33 cellular contexts compared by ENCODE assay signal in the genomic region with DNA sequence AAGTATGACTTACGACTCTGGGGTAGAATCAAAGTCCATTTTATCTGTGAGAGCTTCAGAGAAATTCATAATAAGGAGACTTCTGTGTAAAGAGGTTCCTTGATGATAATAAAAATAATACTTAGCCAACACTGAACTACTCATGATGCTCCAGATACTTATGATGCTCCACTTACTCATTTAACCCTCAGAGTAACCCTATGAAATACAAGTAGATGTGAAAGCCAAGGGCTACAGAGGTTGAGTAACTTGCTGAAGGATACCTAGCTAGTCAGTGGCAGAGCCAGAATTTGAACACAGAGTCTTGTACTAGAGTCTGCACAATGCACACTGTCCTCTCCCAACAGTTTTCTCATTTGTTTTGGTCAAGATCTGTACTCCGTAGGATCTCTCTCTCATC.
DNase-seq lines count a peak whose midpoint lies in the region; TF ChIP-seq lines count a peak whose summit lies in the region.
"Had no signal": no experiment of that assay in that cellular context is flagged by ENCODE, and none has a peak within 500 bp of the region (broad histone marks: within the 10 kb centered on the region; RNA-seq: fewer than 3 reads in every experiment).

No MANE protein-coding gene starts in this region.

- no peaks in the 10 kb centered on the region for H3K27me3 ChIP-seq in brain microvascular endothelial cell (replicated peaks)
- H3K27me3 ChIP-seq: MG63, Peyer's patch, right lobe of liver, thyroid gland had no signal

- peak; percentile 44 for DNase-seq in HFFc6
- DNase-seq in brain microvascular endothelial cell: peak; percentile 35
- peak; percentile 15 for DNase-seq in fibroblast of pulmonary artery (ENCODE audit: low read depth)
- DNase-seq in NCI-H510A treated with DMSO at 0.1 percent for 48 hours (lab: John Stamatoyannopoulos, UW): no peak
- DNase-seq in ACHN: no peak
- DNase-seq in NCI-H2227 treated with DMSO at 0.1 percent for 48 hours (lab: John Stamatoyannopoulos, UW): no peak
- no peak for DNase-seq in NCI-H2107 treated with DMSO at 0.1 percent for 48 hours (lab: John Stamatoyannopoulos, UW; ENCODE audit: unreplicated experiment)
- DNase-seq: activated CD4-positive, alpha-beta T cell treated with anti-CD3 and anti-CD28 coated beads for 36 hours; activated CD8-positive, alpha-beta T cell treated with anti-CD3 and anti-CD28 coated beads, Interleukin-2, amount 10 ng/mL, durations not matched to agents 7 days and 5 days; activated naive CD4-positive, alpha-beta T cell treated with anti-CD3 and anti-CD28 coated beads, Interleukin-2, amount 50 U/mL, for 16 hours; amniotic stem cell; Calu3; DMS79 treated with DMSO at 0.1 percent for 48 hours; effector CD8-positive, alpha-beta T cell; MG63; mucosa of descending colon; natural killer cell; NCI-H1105; NCI-H1930; NCI-H526 treated with DMSO at 0.1 percent for 48 hours; nucleus accumbens; Peyer's patch; right lobe of liver; SJCRH30; stimulated activated CD4-positive, alpha-beta T cell treated with anti-CD3 and anti-CD28 coated beads, Interleukin-4, amount 100 ng/mL, for 1 hour; stomach; SW 1271; thyroid gland had no signal

- in situ Hi-C loops in brain microvascular endothelial cell (cut with HindIII; ENCODE audit: low pct_ligation_motif_present, low sequenced_read_pairs) (no loop called here), ACHN (cut with HindIII; ENCODE audit: low pct_ligation_motif_present, low pct_unique_long_range_greater_than_20kb, low sequenced_read_pairs) (no loop called here)

- no peak overlapping the region for H3K4me3 Mint-ChIP-seq in HFFc6
- H3K4me3 Mint-ChIP-seq: activated CD4-positive, alpha-beta T cell treated with anti-CD3 and anti-CD28 coated beads for 36 hours; activated CD8-positive, alpha-beta T cell treated with anti-CD3 and anti-CD28 coated beads, Interleukin-2, amount 10 ng/mL, durations not matched to agents 7 days and 5 days; natural killer cell had no signal

- peaks cover 11% of the 10 kb centered on the region for H3K4me1 Mint-ChIP-seq in HFFc6 (ENCODE audit: low read depth)
- H3K4me1 Mint-ChIP-seq: activated CD4-positive, alpha-beta T cell treated with anti-CD3 and anti-CD28 coated beads for 36 hours; natural killer cell had no signal

- TF ChIP-seq CTCF in HFFc6 (IDR thresholded peaks at IDR 0.05): no peak
- no peak for TF ChIP-seq CTCF in brain microvascular endothelial cell (IDR thresholded peaks at IDR 0.05; ENCODE audit: low read depth, low read length, missing control alignments)
- TF ChIP-seq CTCF in fibroblast of pulmonary artery (IDR thresholded peaks at IDR 0.05; ENCODE audit: low read length, missing control alignments): no peak

- H3K36me3 ChIP-seq in brain microvascular endothelial cell (replicated peaks): no peaks in the 10 kb centered on the region
- H3K36me3 ChIP-seq: gastroesophageal sphincter, MG63, Peyer's patch, prostate gland, right lobe of liver, SJCRH30, stomach, thyroid gland had no signal

- peaks cover 1% of the 10 kb centered on the region; the same call in 1 of the 2 replicates for H3K27me3 Mint-ChIP-seq in HFFc6 (ENCODE audit: insufficient read depth)

- H3K4me3 ChIP-seq in brain microvascular endothelial cell (ENCODE audit: low read depth, low read length) (no peak overlapping the region), fibroblast of pulmonary artery (replicated peaks; ENCODE audit: low read depth, low read length) (no peak overlapping the region)
- H3K4me3 ChIP-seq: coronary artery, gastroesophageal sphincter, hepatocyte, lung, MG63, mucosa of descending colon, Peyer's patch, prostate gland, right lobe of liver, SJCRH30, stomach, thyroid gland had no signal

- no peak overlapping the region for H3K27ac Mint-ChIP-seq in HFFc6
- H3K27ac Mint-ChIP-seq: activated CD4-positive, alpha-beta T cell treated with anti-CD3 and anti-CD28 coated beads for 36 hours; activated CD8-positive, alpha-beta T cell treated with anti-CD3 and anti-CD28 coated beads, Interleukin-2, amount 10 ng/mL, durations not matched to agents 7 days and 5 days; natural killer cell had no signal

- H3K9me3 Mint-ChIP-seq in HFFc6: no peaks in the 10 kb centered on the region
- H3K9me3 Mint-ChIP-seq: natural killer cell had no signal

- H3K36me3 Mint-ChIP-seq in HFFc6 (ENCODE audit: low read depth): peaks cover 4% of the 10 kb centered on the region; the same call in 1 of the 2 replicates
- H3K36me3 Mint-ChIP-seq: natural killer cell had no signal

- H3K27ac ChIP-seq in brain microvascular endothelial cell: no peak overlapping the region
- H3K27ac ChIP-seq: coronary artery, gastroesophageal sphincter, hepatocyte, Peyer's patch, prostate gland, right lobe of liver, SJCRH30, stomach, thyroid gland had no signal

Comparison
In these comparisons a context has a peak if more than half of its experiments do, and no peak if none do; other contexts are left out.
1. DNase-seq: peak in HFFc6 (single experiment), brain microvascular endothelial cell (single experiment) and fibroblast of pulmonary artery (single experiment); none in NCI-H510A treated with DMSO at 0.1 percent for 48 hours (single experiment), ACHN (single experiment), NCI-H2227 treated with DMSO at 0.1 percent for 48 hours (single experiment) and NCI-H2107 treated with DMSO at 0.1 percent for 48 hours (single experiment).